ENCODE assay signal across 33 cellular contexts in the genomic region with DNA sequence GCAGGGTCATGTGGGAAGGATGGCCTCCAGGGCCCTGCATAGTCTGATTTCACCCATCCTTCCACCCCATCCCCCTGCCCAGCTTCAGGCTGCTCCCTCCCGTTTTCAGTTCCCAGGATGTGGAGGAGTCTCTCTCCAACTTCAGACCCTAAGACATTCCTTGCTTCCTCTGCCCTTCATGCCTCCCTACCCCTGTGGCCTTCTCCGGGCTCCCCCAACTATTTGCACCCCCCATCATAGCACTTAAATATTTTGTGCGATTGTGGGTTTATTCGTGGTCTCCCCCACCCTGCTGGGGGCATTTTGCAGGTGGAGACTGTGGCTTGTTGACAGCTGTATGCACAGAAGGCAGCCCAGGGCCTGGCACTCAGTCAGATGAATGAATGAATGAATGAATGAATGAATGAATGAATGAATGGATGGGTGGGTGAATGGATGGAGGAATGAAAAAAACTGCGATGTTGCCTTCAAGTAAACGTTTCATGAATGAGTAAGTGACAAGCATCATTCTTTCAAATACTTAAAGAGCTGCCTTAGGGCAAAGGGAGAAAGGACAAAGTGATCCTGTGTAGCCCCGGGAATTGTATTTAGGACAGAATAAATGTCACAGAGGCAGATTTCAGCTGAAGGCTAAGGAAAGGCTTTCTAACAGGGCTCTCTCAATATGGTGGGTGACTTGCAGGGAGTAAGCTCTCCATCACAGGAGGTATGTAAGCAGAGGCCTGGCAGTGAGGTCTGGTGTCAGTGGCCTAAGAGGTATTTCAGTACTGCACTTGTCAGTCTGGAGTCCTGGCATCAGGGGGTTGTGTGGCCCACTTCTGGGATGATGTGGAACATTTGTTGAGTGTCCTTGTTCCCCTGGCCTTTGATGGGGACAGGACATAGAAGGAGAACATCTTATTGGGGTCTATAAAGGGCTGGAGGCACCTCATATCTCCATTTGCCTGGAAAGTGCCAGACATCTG.
"Had no signal": no experiment of that assay in that cellular context is flagged by ENCODE, and none has a peak within 500 bp of the region (broad histone marks: within the 10 kb centered on the region; RNA-seq: fewer than 3 reads in every experiment).

No MANE protein-coding gene starts in this region.

- H3K27me3 ChIP-seq: adrenal gland, body of pancreas, pancreas had no signal

- H3K36me3 Mint-ChIP-seq: activated naive CD8-positive, alpha-beta T cell treated with anti-CD3 and anti-CD28 coated beads for 36 hours; natural killer cell treated with Interleukin-12 subunit alpha and Interleukin-12 subunit beta and Interleukin-15 and Interleukin-18, amount 100 ng/mL, for 72 hours; stimulated activated effector memory CD8-positive, alpha-beta T cell treated with anti-CD3 and anti-CD28 coated beads, Interleukin-12 subunit alpha, Interleukin-12 subunit beta, amount 100 ng/mL, for 72 hours had no signal

- FAIRE-seq: colon, endometrium, pancreas, small intestine had no signal

- H3K4me1 Mint-ChIP-seq: activated CD4-positive, alpha-beta T cell treated with anti-CD3 and anti-CD28 coated beads, Interleukin-2, amount 10 ng/mL, durations not matched to agents 7 days and 5 days; activated naive CD8-positive, alpha-beta T cell treated with anti-CD3 and anti-CD28 coated beads for 36 hours; stimulated activated effector memory CD8-positive, alpha-beta T cell treated with anti-CD3 and anti-CD28 coated beads, Interleukin-12 subunit alpha, Interleukin-12 subunit beta, amount 100 ng/mL, for 72 hours had no signal

- H3K4me3 Mint-ChIP-seq: activated CD4-positive, alpha-beta T cell treated with anti-CD3 and anti-CD28 coated beads, Interleukin-2, amount 10 ng/mL, durations not matched to agents 7 days and 5 days; activated CD8-positive, alpha-beta T cell treated with anti-CD3 and anti-CD28 coated beads for 36 hours; activated naive CD4-positive, alpha-beta T cell treated with anti-CD3 and anti-CD28 coated beads for 36 hours; activated naive CD8-positive, alpha-beta T cell treated with anti-CD3 and anti-CD28 coated beads for 36 hours; activated T-helper 1 cell treated with anti-CD3 and anti-CD28 coated beads, Interleukin-12 subunit alpha, Interleukin-12 subunit beta, Interleukin-2, Interleukin-4 antibody, amounts not matched to agents 30 ng/mL and 10 ng/mL and 1 ng/mL, durations not matched to agents 14 hours and 24 hours and 36 hours; natural killer cell treated with Interleukin-12 subunit alpha and Interleukin-12 subunit beta and Interleukin-15 and Interleukin-18, amount 100 ng/mL, for 72 hours; stimulated activated effector memory CD8-positive, alpha-beta T cell treated with anti-CD3 and anti-CD28 coated beads, Interleukin-12 subunit alpha, Interleukin-12 subunit beta, amount 100 ng/mL, for 72 hours had no signal

- H3K4me3 ChIP-seq: adrenal gland, body of pancreas, esophagus squamous epithelium, left ventricle myocardium inferior, lung, mucosa of descending colon, pancreas, prostate gland, sigmoid colon, stomach, tibial artery had no signal

- H3K36me3 ChIP-seq: adrenal gland, esophagus squamous epithelium, left ventricle myocardium inferior, pancreas, prostate gland, sigmoid colon, stomach, tibial artery had no signal

- H3K9me3 Mint-ChIP-seq: activated CD4-positive, alpha-beta T cell treated with anti-CD3 and anti-CD28 coated beads, Interleukin-2, amount 10 ng/mL, durations not matched to agents 7 days and 5 days; activated CD8-positive, alpha-beta T cell treated with anti-CD3 and anti-CD28 coated beads for 36 hours; activated naive CD4-positive, alpha-beta T cell treated with anti-CD3 and anti-CD28 coated beads for 36 hours; activated naive CD8-positive, alpha-beta T cell treated with anti-CD3 and anti-CD28 coated beads for 36 hours; activated T-helper 1 cell treated with anti-CD3 and anti-CD28 coated beads, Interleukin-12 subunit alpha, Interleukin-12 subunit beta, Interleukin-2, Interleukin-4 antibody, amounts not matched to agents 30 ng/mL and 10 ng/mL and 1 ng/mL, durations not matched to agents 14 hours and 24 hours and 36 hours; natural killer cell treated with Interleukin-12 subunit alpha and Interleukin-12 subunit beta and Interleukin-15 and Interleukin-18, amount 100 ng/mL, for 72 hours; stimulated activated effector memory CD8-positive, alpha-beta T cell treated with anti-CD3 and anti-CD28 coated beads, Interleukin-12 subunit alpha, Interleukin-12 subunit beta, amount 100 ng/mL, for 72 hours had no signal

- DNase-seq: activated CD4-positive, alpha-beta T cell treated with anti-CD3 and anti-CD28 coated beads, Interleukin-2, amount 10 ng/mL, durations not matched to agents 7 days and 5 days; activated CD4-positive, CD25-positive, alpha-beta regulatory T cell treated with anti-CD3 and anti-CD28 coated beads, Interleukin-2, amount 50 U/mL, for 72 hours; activated CD8-positive, alpha-beta T cell treated with anti-CD3 and anti-CD28 coated beads for 36 hours; activated effector memory CD4-positive, alpha-beta T cell treated with anti-CD3 and anti-CD28 coated beads, Interleukin-2, amount 50 U/mL, for 16 hours; activated naive CD4-positive, alpha-beta T cell treated with anti-CD3 and anti-CD28 coated beads for 36 hours; activated naive CD8-positive, alpha-beta T cell treated with anti-CD3 and anti-CD28 coated beads for 36 hours; activated T-cell treated with anti-CD3 and anti-CD28 coated beads, Interleukin-2, amount 50 U/mL, for 1 hour; adrenal gland; aorta; body of pancreas; dermis blood vessel endothelial cell; effector CD4-positive, alpha-beta T cell; esophagus squamous epithelium; foreskin melanocyte; left ventricle myocardium inferior; mesendoderm; mucosa of descending colon; pancreas; retina; sigmoid colon; small intestine; stimulated activated CD4-positive, alpha-beta T cell treated with anti-CD3 and anti-CD28 coated beads, Interleukin-4, amount 100 ng/mL, for 24 hours; stomach; T-helper 2 cell; tibial artery had no signal

- H3K4me1 ChIP-seq: adrenal gland, body of pancreas, esophagus squamous epithelium, left ventricle myocardium inferior, pancreas, prostate gland, sigmoid colon, stomach, tibial artery had no signal

- H3K27ac Mint-ChIP-seq: activated CD4-positive, alpha-beta T cell treated with anti-CD3 and anti-CD28 coated beads, Interleukin-2, amount 10 ng/mL, durations not matched to agents 7 days and 5 days; activated CD8-positive, alpha-beta T cell treated with anti-CD3 and anti-CD28 coated beads for 36 hours; activated naive CD4-positive, alpha-beta T cell treated with anti-CD3 and anti-CD28 coated beads for 36 hours; activated naive CD8-positive, alpha-beta T cell treated with anti-CD3 and anti-CD28 coated beads for 36 hours; activated T-helper 1 cell treated with anti-CD3 and anti-CD28 coated beads, Interleukin-12 subunit alpha, Interleukin-12 subunit beta, Interleukin-2, Interleukin-4 antibody, amounts not matched to agents 30 ng/mL and 10 ng/mL and 1 ng/mL, durations not matched to agents 14 hours and 24 hours and 36 hours; natural killer cell treated with Interleukin-12 subunit alpha and Interleukin-12 subunit beta and Interleukin-15 and Interleukin-18, amount 100 ng/mL, for 72 hours; stimulated activated effector memory CD8-positive, alpha-beta T cell treated with anti-CD3 and anti-CD28 coated beads, Interleukin-12 subunit alpha, Interleukin-12 subunit beta, amount 100 ng/mL, for 72 hours had no signal

- H3K9me3 ChIP-seq: adrenal gland, body of pancreas, esophagus squamous epithelium, left ventricle myocardium inferior, mucosa of descending colon, pancreas, prostate gland, sigmoid colon, stomach, tibial artery had no signal

- H3K27ac ChIP-seq: adrenal gland, body of pancreas, epithelial cell of prostate, esophagus squamous epithelium, left ventricle myocardium inferior, pancreas, prostate gland, sigmoid colon, stomach, tibial artery had no signal

- ATAC-seq: activated CD8-positive, alpha-beta T cell treated with anti-CD3 and anti-CD28 coated beads for 36 hours; body of pancreas; mucosa of descending colon; natural killer cell treated with Interleukin-12 subunit alpha and Interleukin-12 subunit beta and Interleukin-15 and Interleukin-18, amount 100 ng/mL, for 72 hours; pancreas; stimulated activated effector memory CD8-positive, alpha-beta T cell treated with anti-CD3 and anti-CD28 coated beads, Interleukin-12 subunit alpha, Interleukin-12 subunit beta, amount 100 ng/mL, for 72 hours had no signal
